Comparison of ENCODE assay signal across 18 cellular contexts in genomic region chr10:28256776-28257175, GRCh38. TPM values are rescaled to one million over a fixed set of nuclear protein-coding genes. Genes with fewer than 3 reads are reported as not detected.
DNase-seq lines count a peak whose midpoint lies in the region; ATAC-seq and TF ChIP-seq lines count a peak whose summit lies in the region.
"Had no signal": no experiment of that assay in that cellular context is flagged by ENCODE, and none has a peak within 500 bp of the region (broad histone marks: within the 10 kb centered on the region; RNA-seq: fewer than 3 reads in every experiment).

No MANE protein-coding gene starts in this region.

- H2BK5ac ChIP-seq in H9 (ENCODE audit: insufficient read length, low read length) = no peak overlapping the region

- H2AK5ac ChIP-seq in H9 (ENCODE audit: insufficient read length, low read length) = no peak overlapping the region

- H3K4me2 ChIP-seq in H9 (ENCODE audit: insufficient read depth, insufficient read length, low read length) = no peak overlapping the region
- H3K4me2 ChIP-seq: SK-N-SH had no signal

- H3K9me3 Mint-ChIP-seq in chondrocyte (ENCODE audit: low read depth) (no peaks in the 10 kb centered on the region), H9 (no peaks in the 10 kb centered on the region)

- POLR2A ChIA-PET in RWPE1 (lab: Yijun Ruan, JAX; ENCODE audit: low non-redundant PET) = no interaction called here

- H3K18ac ChIP-seq in H9 (ENCODE audit: insufficient read length, low read depth, low read length) = no peak overlapping the region

- H3K23me2 ChIP-seq in H9 (ENCODE audit: insufficient read length, low read depth, low read length, poor library complexity, severe bottlenecking) = no peaks in the 10 kb centered on the region

- H3K79me1 ChIP-seq in H9 (ENCODE audit: insufficient read depth, low read depth, low read length, poor library complexity, severe bottlenecking) = no peaks in the 10 kb centered on the region

- ATAC-seq in HG02981 (IDR thresholded peaks at IDR 0.05; ENCODE audit: unreplicated experiment) = no peak
- ATAC-seq: K562, Panc1 had no signal

- H3K9me3 ChIP-seq in neutrophil (no peaks in the 10 kb centered on the region), H9 (ENCODE audit: control insufficient read depth, low read depth, low read length) (no peaks in the 10 kb centered on the region), spleen (no peaks in the 10 kb centered on the region)
- H3K9me3 ChIP-seq: SK-N-SH had no signal

- TF ChIP-seq POLR2A in spleen (IDR thresholded peaks at IDR 0.05) = no peak

- H2BK15ac ChIP-seq in H9 (ENCODE audit: low read depth, low read length) = no peak overlapping the region

- CTCF ChIA-PET in RWPE1 (lab: Yijun Ruan, JAX) = no interaction called here

- H3K4me1 Mint-ChIP-seq in chondrocyte (ENCODE audit: low read depth) = peaks cover 61% of the 10 kb centered on the region
- H3K4me1 Mint-ChIP-seq in H9 = no peaks in the 10 kb centered on the region

- H2BK120ac ChIP-seq in H9 (ENCODE audit: low read depth, low read length, poor library complexity, severe bottlenecking) = no peak overlapping the region

- no peak overlapping the region for H3K23ac ChIP-seq in H9 (ENCODE audit: insufficient read length, low read depth, low read length)

- H3K4me1 ChIP-seq in neutrophil (ENCODE audit: control insufficient read depth in 1 of 2, insufficient read depth in 1 of 2, low read depth in 1 of 2, low read length in 1 of 2) (peaks cover 29 to 39% of the 10 kb centered on the region in 2 experiments), H9 (ENCODE audit: insufficient read depth, low read length) (no peaks in the 10 kb centered on the region), spleen (peaks cover 0 to 18% (median 3%) of the 10 kb centered on the region in 6 donors)

- H3K27ac ChIP-seq in RWPE1 (no peak overlapping the region), neutrophil (peak overlapping the region; percentile 18), H9 (ENCODE audit: insufficient read length, low read depth, low read length) (no peak overlapping the region), spleen (no peak overlapping the region)
- H3K27ac ChIP-seq: HL-60 had no signal

- DNase-seq in HPDE6-E6E7 (ENCODE audit: extremely low spot score) (peak; percentile 8), RWPE1 (ENCODE audit: low spot score) (peak; percentile 38), chondrocyte (ENCODE audit: low spot score) (no peak), H9 (no peak), D341Med (ENCODE audit: low spot score) (no peak), spleen (no peak)
- DNase-seq: COR-L47, DMS153, NCI-H1048, NCI-H146, NCI-H524 treated with DMSO at 0.1 percent for 48 hours, SHP77, SK-N-SH had no signal

- H4K91ac ChIP-seq in H9 (ENCODE audit: insufficient read length, low read depth, low read length) = no peak overlapping the region

- TF ChIP-seq CTCF in RWPE1 (conservative IDR thresholded peaks at IDR 0.05; ENCODE audit: low read depth) (no peak), chondrocyte (IDR thresholded peaks at IDR 0.05) (no peak), neutrophil (IDR thresholded peaks at IDR 0.05) (no peak), H9 (conservative IDR thresholded peaks at IDR 0.05) (no peak), spleen (IDR thresholded peaks at IDR 0.05 in 8 of 11, conservative IDR thresholded peaks at IDR 0.05 in 3 of 11) (no peak)

- H4K20me1 ChIP-seq in H9 (ENCODE audit: control insufficient read depth, insufficient read depth, insufficient read length) = no peaks in the 10 kb centered on the region

- no peak overlapping the region for H4K8ac ChIP-seq in H9 (replicated peaks; ENCODE audit: insufficient read length, low read depth, low read length)

- no peak overlapping the region for H3T11ph ChIP-seq in H9 (ENCODE audit: low read length)

- WGBS in H9 (ENCODE audit: extremely low coverage, insufficient read length, low lambda C conversion rate) = no CpG with 5 or more reads among the region's 2 CpGs
- WGBS in spleen, 5 donors = 70 to 96% (median 93%) methylated on average over 2 of the region's 2 CpGs

- H4K5ac ChIP-seq in H9 (ENCODE audit: insufficient read length, low read depth, low read length) = no peak overlapping the region

- H3K4me3 Mint-ChIP-seq in chondrocyte (ENCODE audit: unreplicated experiment) (no peak overlapping the region), H9 (no peak overlapping the region)

- H3K56ac ChIP-seq in H9 (ENCODE audit: insufficient read length, low read depth, low read length) = no peak overlapping the region

- H3K27me3 ChIP-seq in neutrophil (no peaks in the 10 kb centered on the region), H9 (ENCODE audit: insufficient read depth, low read length) (no peaks in the 10 kb centered on the region), spleen (replicated peaks in 1 of 7) (no peaks in the 10 kb centered on the region)

- no peak overlapping the region for H3K4me3 ChIP-seq in neutrophil (ENCODE audit: low read depth in 1 of 2, low read length in 1 of 2)
- H3K4me3 ChIP-seq in spleen = no peak overlapping the region
- H3K4me3 ChIP-seq: K562 had no signal

- H3K36me3 ChIP-seq in neutrophil (no peaks in the 10 kb centered on the region), spleen (no peaks in the 10 kb centered on the region)

- H2AFZ ChIP-seq in H9 (ENCODE audit: low read length) = no peak overlapping the region

- H3K36me3 Mint-ChIP-seq in chondrocyte (ENCODE audit: low read depth) (no peaks in the 10 kb centered on the region), H9 (ENCODE audit: insufficient read depth in 1 of 3, low read depth in 3 of 3) (no peaks in the 10 kb centered on the region)

- H3K9ac ChIP-seq in H9 (ENCODE audit: extremely low read depth, insufficient read length, low read length) = no peak overlapping the region
- H3K9ac ChIP-seq: SK-N-SH had no signal

- no peak overlapping the region for H3K14ac ChIP-seq in H9 (ENCODE audit: insufficient read depth, low read length)

- H2BK20ac ChIP-seq in H9 (ENCODE audit: low read depth, low read length, poor library complexity, severe bottlenecking) = no peak overlapping the region

- H3K79me2 ChIP-seq in H9 (ENCODE audit: insufficient read depth, low read length) = no peaks in the 10 kb centered on the region

- H3K27ac Mint-ChIP-seq in chondrocyte (ENCODE audit: unreplicated experiment) = peak overlapping the region; percentile 4
- H3K27ac Mint-ChIP-seq in H9 = no peak overlapping the region

- no peak overlapping the region for H3K4ac ChIP-seq in H9 (ENCODE audit: low read depth, low read length)

- H2BK12ac ChIP-seq in H9 (ENCODE audit: insufficient read length, low read depth, low read length) = no peak overlapping the region

- intact Hi-C loops in spleen (cut with DNase I; ENCODE audit: low total_unique reads) = no loop called here

- H3K27me3 Mint-ChIP-seq in chondrocyte (ENCODE audit: low read depth) (no peaks in the 10 kb centered on the region), H9 (ENCODE audit: low read depth) (no peaks in the 10 kb centered on the region)

RNA-seq across cellular contexts. Expression of gene MPP7, which starts 46.1 kb away (rescaled TPM):
- total RNA-seq in chondrocyte (20.1 to 21.7 TPM (median 21.0 TPM) in 3 replicates), H9 (2021) (4.7 and 6.9 TPM in 2 replicates), spleen (10 to 100 TPM in 2 of 7 donors, 1 to 10 TPM in 5; 5.1 to 11.5 (median 8.4) TPM)
- polyA plus RNA-seq in spleen = 1 to 10 TPM in 2 of 3 donors, under 1 TPM in 1; 0.48 to 1.2 (median 1.0) TPM
- polyA plus RNA-seq: SK-N-SH had no signal

Comparison
In these comparisons a context has a peak if more than half of its experiments do, and no peak if none do; other contexts are left out.
1. DNase-seq: peak in HPDE6-E6E7 (single experiment) and RWPE1 (single experiment); none in chondrocyte (single experiment), H9 (single experiment), D341Med (single experiment) and spleen (single experiment).